7 cellular contexts compared by ENCODE assay signal in genomic region chr3:189233225-189233858, GRCh38.
A peak's percentile ranks its signal among the peaks of the same experiment; 100 is the strongest.
DNase-seq lines count a peak whose midpoint lies in the region; ATAC-seq, FAIRE-seq and TF ChIP-seq lines count a peak whose summit lies in the region.

No MANE protein-coding gene starts in this region.

- H3K36me3 ChIP-seq in H1 (ENCODE audit: control insufficient read depth in 2 of 4, insufficient read depth in 4 of 4, low read length in 3 of 4): no peaks in the 10 kb centered on the region

- no peaks in the 10 kb centered on the region for H3K9me3 ChIP-seq in H1 (ENCODE audit: insufficient read depth in 2 of 2, low read depth in 1 of 2, low read length in 1 of 2)

- H3K9ac ChIP-seq in H1 (replicated peaks in 1 of 4; ENCODE audit: extremely low read depth in 1 of 4, low read depth in 3 of 4, low read length in 3 of 4): no peak overlapping the region

- no peaks in the 10 kb centered on the region for H3K4me1 ChIP-seq in H1 (replicated peaks in 1 of 4; ENCODE audit: control insufficient read depth in 3 of 4, insufficient read depth in 4 of 4, low read length in 3 of 4)

- H2BK120ac ChIP-seq in H1 (replicated peaks; ENCODE audit: low read depth, low read length): no peak overlapping the region

- H2AK5ac ChIP-seq in H1 (ENCODE audit: low read depth, low read length): no peak overlapping the region

- no peaks in the 10 kb centered on the region for H3K27me3 ChIP-seq in H1 (replicated peaks in 1 of 4; ENCODE audit: control insufficient read depth in 3 of 4, extremely low read depth in 1 of 4, insufficient read depth in 3 of 4, low read length in 3 of 4)

- peaks cover 4% of the 10 kb centered on the region for H3K4me1 Mint-ChIP-seq in type B pancreatic cell (ENCODE audit: unreplicated experiment)

- peak; percentile 90 for TF ChIP-seq RAD21 in H1 (IDR thresholded peaks at IDR 0.05 in 1 of 2, conservative IDR thresholded peaks at IDR 0.05 in 1 of 2; ENCODE audit: low read depth in 2 of 2, low read length in 2 of 2)

- H2BK20ac ChIP-seq in H1 (ENCODE audit: low read length): no peak overlapping the region

- no peak overlapping the region for H3K14ac ChIP-seq in H1 (ENCODE audit: insufficient read length)

- no peak overlapping the region for H2BK5ac ChIP-seq in H1 (ENCODE audit: low read depth, low read length)

- no peak overlapping the region for H2BK15ac ChIP-seq in H1 (ENCODE audit: low read length)

- H3K23me2 ChIP-seq in H1 (ENCODE audit: low read depth, low read length): no peaks in the 10 kb centered on the region; the same call in 1 of the 2 replicates

- H3K79me1 ChIP-seq in H1 (ENCODE audit: low read depth, low read length): no peaks in the 10 kb centered on the region

- H3K18ac ChIP-seq in H1 (ENCODE audit: extremely low read depth, low read length): no peak overlapping the region

- no peak overlapping the region for H3K27ac ChIP-seq in H1 (ENCODE audit: low read depth, low read length)

- no peak for TF ChIP-seq POLR2A in H1 (IDR thresholded peaks at IDR 0.05; ENCODE audit: control extremely low read depth in 1 of 2, low read depth in 2 of 2, low read length in 2 of 2)

- no peaks in the 10 kb centered on the region for H3K9me3 Mint-ChIP-seq in type B pancreatic cell

- no peak overlapping the region for H3K56ac ChIP-seq in H1 (replicated peaks; ENCODE audit: insufficient read length, low read depth, low read length)

- no peak overlapping the region for H4K5ac ChIP-seq in H1 (ENCODE audit: insufficient read length, low read depth, low read length)

- H4K91ac ChIP-seq in H1 (replicated peaks; ENCODE audit: insufficient read length, low read length): no peak overlapping the region

- POLR2A ChIA-PET in H1 (lab: Charles Lee; ENCODE audit: partially characterized antibody): interaction anchor here (0.6 to 0.7 kb wide), 2 partner anchors 62 to 418 kb away, joined by 3 to 5 read pairs; no protein-coding TSS in a partner anchor

- ATAC-seq in HG03432 (IDR thresholded peaks at IDR 0.05; ENCODE audit: unreplicated experiment): no peak

- H3K27me3 Mint-ChIP-seq in type B pancreatic cell: peaks cover 16% of the 10 kb centered on the region

- FAIRE-seq in H1 (lab: Jason Lieb, UNC): no peak

- CTCF ChIA-PET in H1 (lab: Charles Lee; ENCODE audit: partially characterized antibody): interaction anchor here (0.6 to 3.6 kb wide), 19 partner anchors 9 to 1521 kb away, joined by 3 to 16 read pairs (median 3); no protein-coding TSS in a partner anchor

- H3K4me3 ChIP-seq in H1 (ENCODE audit: extremely low read depth in 1 of 4, insufficient read depth in 2 of 4, low read depth in 3 of 4, low read length in 4 of 4): no peak overlapping the region

- no peak overlapping the region for H2BK12ac ChIP-seq in H1 (ENCODE audit: low read depth, low read length)

- H3K4ac ChIP-seq in H1 (replicated peaks; ENCODE audit: insufficient read length, low read depth, low read length): no peak overlapping the region

- H3K4me2 ChIP-seq in H1 (ENCODE audit: insufficient read depth in 1 of 2, low read depth in 2 of 2, low read length in 2 of 2): no peak overlapping the region

- no peaks in the 10 kb centered on the region for H4K20me1 ChIP-seq in H1 (replicated peaks in 1 of 2; ENCODE audit: control insufficient read depth in 1 of 2, insufficient read depth in 2 of 2, low read length in 2 of 2)

- H3K27ac Mint-ChIP-seq in type B pancreatic cell: no peak overlapping the region

- TF ChIP-seq EP300 in H1 (IDR thresholded peaks at IDR 0.05; ENCODE audit: borderline replicate concordance in 1 of 2, low read depth in 2 of 2, low read length in 2 of 2): no peak

- WGBS in H1 (ENCODE audit: extremely low coverage in 1 of 2, insufficient coverage in 1 of 2, insufficient read length in 1 of 2, insufficient replicate concordance in 2 of 2, low coverage in 1 of 2, low lambda C conversion rate in 2 of 2, missing lambda C conversion rate in 1 of 2), 2 experiments: 58% methylated on average over 5 of the region's 5 CpGs; no CpG with 5 or more reads in 1 of the 2 experiments

- H3K79me2 ChIP-seq in H1 (ENCODE audit: control insufficient read depth in 1 of 2, insufficient read depth in 2 of 2, low read length in 2 of 2): no peaks in the 10 kb centered on the region

- peak; percentile 71 for DNase-seq in ELR (ENCODE audit: low read depth)
- DNase-seq in RPMI8226: peak; percentile 39
- peak; percentile 31 to 52 for DNase-seq in H1 (ENCODE audit: low read depth in 1 of 2, low spot score in 2 of 2)
- peak; percentile 70 for DNase-seq in medulla oblongata (ENCODE audit: extremely low spot score)
- DNase-seq in type B pancreatic cell (ENCODE audit: extremely low spot score, unreplicated experiment): no peak

- H4K8ac ChIP-seq in H1 (ENCODE audit: extremely low read depth, insufficient read depth, low read length): no peak overlapping the region

- H3K23ac ChIP-seq in H1 (ENCODE audit: insufficient read length): no peak overlapping the region

- no peaks in the 10 kb centered on the region for H3K36me3 Mint-ChIP-seq in type B pancreatic cell

- peak; percentile 80 for TF ChIP-seq CTCF in LNCAP (IDR thresholded peaks at IDR 0.05)
- TF ChIP-seq CTCF in H1 (IDR thresholded peaks at IDR 0.05; ENCODE audit: control extremely low read depth in 1 of 3, insufficient read depth in 1 of 3, low read depth in 1 of 3, low read length in 3 of 3): peak; percentile 58 to 88 (median 73)
- TF ChIP-seq CTCF in type B pancreatic cell (conservative IDR thresholded peaks at IDR 0.05): peak; percentile 83

- 0 out of 2 replicates have a peak overlapping the region, but pooled peaks have one; percentile 74 for H2AFZ ChIP-seq in H1 (ENCODE audit: low read length)

- H3K4me3 Mint-ChIP-seq in type B pancreatic cell: no peak overlapping the region

TF ChIP-seq in H1, 55 proteins besides CTCF, POLR2A, EP300 and RAD21:
- TF ChIP-seq TCF12 (IDR thresholded peaks at IDR 0.05; ENCODE audit: low read depth, low read length) (no peak), SAP30 (IDR thresholded peaks at IDR 0.05; ENCODE audit: insufficient read depth, insufficient replicate concordance, low read length) (no peak), E2F6 (IDR thresholded peaks at IDR 0.05) (no peak), CHD1 (IDR thresholded peaks at IDR 0.05; ENCODE audit: low read depth, low read length) (no peak), CHD2 (IDR thresholded peaks at IDR 0.05; ENCODE audit: low read length) (no peak), CBX8 (IDR thresholded peaks at IDR 0.05; ENCODE audit: borderline replicate concordance, low read depth, low read length) (no peak), TBP (IDR thresholded peaks at IDR 0.05; ENCODE audit: low read depth, low read length) (no peak), MAFK (IDR thresholded peaks at IDR 0.05; ENCODE audit: low read depth, low read length) (no peak), SP2 (IDR thresholded peaks at IDR 0.05; ENCODE audit: low read length) (no peak), HDAC6 (IDR thresholded peaks at IDR 0.05; ENCODE audit: low read depth, low read length) (no peak), CTBP2 (IDR thresholded peaks at IDR 0.05; ENCODE audit: borderline replicate concordance, insufficient read depth, insufficient read length, low read length) (no peak)
